35 cellular contexts compared by ENCODE assay signal in the genomic region with DNA sequence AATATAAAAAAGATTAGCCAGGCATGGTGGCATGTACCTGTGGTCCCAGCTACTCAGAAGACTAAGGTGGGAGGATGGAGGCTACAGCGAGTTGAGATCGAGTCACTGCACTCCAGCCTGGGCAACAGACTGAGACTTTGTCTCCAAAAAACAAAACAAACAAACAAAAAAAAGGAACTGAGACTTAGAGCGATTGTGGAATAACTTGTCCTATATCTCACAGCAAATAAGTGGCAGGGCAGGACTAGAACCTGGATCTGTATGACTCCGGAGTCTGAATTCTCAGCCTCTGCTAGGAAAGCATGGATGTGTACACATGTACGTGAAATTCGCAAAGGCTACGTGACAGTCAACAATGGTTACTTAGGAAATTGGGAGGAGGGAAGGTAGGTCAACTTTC. TPM values are rescaled to one million over a fixed set of nuclear protein-coding genes. Genes with fewer than 3 reads are reported as not detected.
"Had no signal": no experiment of that assay in that cellular context is flagged by ENCODE, and none has a peak within 500 bp of the region (broad histone marks: within the 10 kb centered on the region; RNA-seq: fewer than 3 reads in every experiment).

No MANE protein-coding gene starts in this region.

- H3K27me3 ChIP-seq: dorsolateral prefrontal cortex, heart left ventricle, hepatocyte, right atrium auricular region, tibial nerve, upper lobe of left lung had no signal

- H3K36me3 ChIP-seq: esophagus muscularis mucosa, gastroesophageal sphincter, heart left ventricle, prostate gland, right atrium auricular region, thoracic aorta, tibial nerve, upper lobe of left lung had no signal

- H3K4me1 Mint-ChIP-seq: mesothelial cell of epicardium, nephron had no signal

- H3K27ac ChIP-seq: dorsolateral prefrontal cortex, esophagus muscularis mucosa, foreskin keratinocyte, gastroesophageal sphincter, heart left ventricle, hepatocyte, prostate gland, right atrium auricular region, thoracic aorta, tibial nerve, upper lobe of left lung had no signal

- H3K4me2 ChIP-seq: hepatocyte, smooth muscle cell had no signal

- H3K4me1 ChIP-seq: esophagus muscularis mucosa, foreskin keratinocyte, gastroesophageal sphincter, prostate gland, right atrium auricular region, tibial nerve had no signal

- H3K9me3 ChIP-seq: esophagus muscularis mucosa, gastroesophageal sphincter, heart left ventricle, mucosa of descending colon, prostate gland, right atrium auricular region, thoracic aorta, tibial nerve, upper lobe of left lung had no signal

- H3K27me3 Mint-ChIP-seq: memory B cell, naive B cell had no signal

- H2AFZ ChIP-seq: hepatocyte had no signal

- H3K79me2 ChIP-seq: hepatocyte had no signal

- H3K4me3 ChIP-seq: dorsolateral prefrontal cortex, esophagus muscularis mucosa, gastroesophageal sphincter, heart left ventricle, hepatocyte, lung, mucosa of descending colon, prostate gland, right atrium auricular region, smooth muscle cell, thoracic aorta, tibial nerve, upper lobe of left lung had no signal

- H3K4me3 Mint-ChIP-seq: memory B cell, mesothelial cell of epicardium, naive B cell, nephron had no signal

- H3K27ac Mint-ChIP-seq: memory B cell, mesothelial cell of epicardium, naive B cell, nephron had no signal

- H3K9me3 Mint-ChIP-seq: memory B cell, mesothelial cell of epicardium, nephron had no signal

- H3K36me3 Mint-ChIP-seq: memory B cell, mesothelial cell of epicardium, naive B cell had no signal

- ATAC-seq: foreskin keratinocyte, gastroesophageal sphincter, heart left ventricle, left lobe of liver, mucosa of descending colon, sciatic nerve had no signal

- DNase-seq: dorsolateral prefrontal cortex; effector CD4-positive, alpha-beta T cell; foreskin keratinocyte; heart left ventricle; kidney; mucosa of descending colon; naive B cell; nucleus accumbens; stimulated activated CD4-positive, alpha-beta T cell treated with anti-CD3 and anti-CD28 coated beads, Interleukin-12 subunit alpha, Interleukin-12 subunit beta, amount 100 ng/mL, for 4 hours; stimulated activated CD4-positive, alpha-beta T cell treated with anti-CD3 and anti-CD28 coated beads, Interleukin-1b, Interleukin-23, amount 100 ng/mL, for 48 hours; stimulated activated CD4-positive, alpha-beta T cell treated with anti-CD3 and anti-CD28 coated beads, Interleukin-4, amount 100 ng/mL, for 1 hour; stimulated activated CD8-positive, alpha-beta memory T cell treated with anti-CD3 and anti-CD28 coated beads, Interleukin-4, amount 100 ng/mL, for 48 hours; stimulated activated naive CD4-positive, alpha-beta T cell; substantia nigra; upper lobe of left lung had no signal

- FAIRE-seq: endothelial cell of umbilical vein, kidney, urothelium cell line had no signal

RNA-seq across cellular contexts. Expression of gene KRTDAP, which starts 20.1 kb away (rescaled TPM):
- total RNA-seq: endothelial cell of umbilical vein, epithelial cell of proximal tubule, esophagus muscularis mucosa, fibroblast of lung, gastroesophageal sphincter, heart left ventricle, kidney, left lobe of liver, liver, lung, mucosa of descending colon, osteocyte, right atrium auricular region, sciatic nerve, tibial nerve had no signal
- polyA plus RNA-seq: endothelial cell of umbilical vein, fibroblast of lung, heart left ventricle, liver had no signal

RNA-seq across cellular contexts. Expression of gene FFAR2, which starts 22.1 kb away (rescaled TPM):
- total RNA-seq: endothelial cell of umbilical vein, epithelial cell of proximal tubule, fibroblast of lung, foreskin keratinocyte, left lobe of liver, mesothelial cell of epicardium, osteocyte, smooth muscle cell had no signal
- polyA plus RNA-seq: endothelial cell of umbilical vein, fibroblast of lung, foreskin keratinocyte, hepatocyte, smooth muscle cell had no signal

RNA-seq across cellular contexts. Expression of gene DMKN, which starts 43.3 kb away (rescaled TPM):
- total RNA-seq: endothelial cell of umbilical vein, osteocyte had no signal
- polyA plus RNA-seq: endothelial cell of umbilical vein had no signal

RNA-seq across cellular contexts. Expression of gene SBSN, which starts 58.0 kb away (rescaled TPM):
- total RNA-seq: endothelial cell of umbilical vein, epithelial cell of proximal tubule, esophagus muscularis mucosa, heart left ventricle, hepatocyte, kidney, left lobe of liver, liver, mucosa of descending colon, osteocyte, right atrium auricular region, sciatic nerve, tibial nerve, upper lobe of left lung had no signal
- polyA plus RNA-seq: endothelial cell of umbilical vein, heart left ventricle, liver had no signal
